Comparison of ENCODE assay signal across 29 cellular contexts in the genomic region with DNA sequence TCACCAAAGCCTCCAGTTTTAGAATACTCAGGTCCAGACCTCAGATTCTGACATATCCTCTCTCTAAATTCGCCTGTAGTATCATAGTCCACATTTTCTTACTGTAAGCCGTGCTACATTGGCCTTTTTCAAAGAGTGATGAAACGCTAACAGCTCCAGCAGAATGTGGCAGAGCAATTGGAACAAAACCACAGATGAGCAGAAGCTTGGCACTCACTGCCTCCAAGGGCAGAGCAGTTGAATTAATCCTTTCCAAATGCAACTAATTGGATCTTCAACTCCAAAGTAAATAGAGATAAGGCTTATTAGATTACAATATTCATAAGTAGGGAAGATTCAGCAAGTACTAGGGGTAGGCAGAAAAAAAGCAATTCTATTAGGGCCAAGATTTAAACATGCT.
"Had no signal": no experiment of that assay in that cellular context is flagged by ENCODE, and none has a peak within 500 bp of the region (broad histone marks: within the 10 kb centered on the region; RNA-seq: fewer than 3 reads in every experiment).

No MANE protein-coding gene starts in this region.

- H3K4me3 ChIP-seq: adrenal gland, cardiac muscle cell, heart right ventricle, left lung, lung, mucosa of descending colon, right atrium auricular region, stomach, thyroid gland, upper lobe of left lung had no signal

- DNase-seq: activated CD4-positive, alpha-beta memory T cell treated with anti-CD3 and anti-CD28 coated beads for 36 hours; activated CD4-positive, alpha-beta T cell treated with anti-CD3 and anti-CD28 coated beads, Interleukin-2, amount 10 ng/mL, durations not matched to agents 24 days and 14 days; activated CD8-positive, alpha-beta memory T cell treated with anti-CD3 and anti-CD28 coated beads, Interleukin-2, amount 50 U/mL, for 4 hours; activated effector memory CD4-positive, alpha-beta T cell treated with anti-CD3 and anti-CD28 coated beads, Interleukin-2, amount 50 U/mL, for 16 hours; activated naive CD4-positive, alpha-beta T cell treated with anti-CD3 and anti-CD28 coated beads for 36 hours; activated naive CD8-positive, alpha-beta T cell treated with anti-CD3 and anti-CD28 coated beads for 36 hours; activated T-cell treated with anti-CD3 and anti-CD28 coated beads, Interleukin-2, amount 50 U/mL, for 1 hour; adrenal gland; aorta; cortex of kidney; effector memory CD8-positive, alpha-beta T cell; foreskin melanocyte; heart right ventricle; kidney glomerular epithelial cell; left lung; mesendoderm; mucosa of descending colon; stimulated activated CD4-positive, alpha-beta T cell treated with anti-CD3 and anti-CD28 coated beads, Interleukin-15, amount 100 ng/mL, for 24 hours; stimulated activated CD4-positive, alpha-beta T cell treated with anti-CD3 and anti-CD28 coated beads, Interleukin-2, amount 100 ng/mL, for 24 hours; stimulated activated naive B cell treated with anti-CD40 and anti-IgM and Interleukin-4, amounts not matched to agents 10 μg/mL and 1 μg/mL and 100 μg/mL, for 72 hours; stomach; T1000; thyroid gland; upper lobe of left lung; WERI-Rb-1 had no signal

- H3K27ac ChIP-seq: adrenal gland, cardiac muscle cell, heart right ventricle, left lung, right atrium auricular region, stomach, thyroid gland, upper lobe of left lung, WERI-Rb-1 had no signal

- FAIRE-seq: endothelial cell of umbilical vein had no signal

- H3K9me3 ChIP-seq: adrenal gland, left lung, mucosa of descending colon, right atrium auricular region, stomach, thyroid gland, upper lobe of left lung had no signal

- H3K36me3 ChIP-seq: adrenal gland, cardiac muscle cell, heart right ventricle, left lung, right atrium auricular region, stomach, thyroid gland, upper lobe of left lung, WERI-Rb-1 had no signal

- H3K27me3 ChIP-seq: adrenal gland, cardiac muscle cell, left lung, right atrium auricular region, stomach, thyroid gland, upper lobe of left lung had no signal

- H3K4me1 ChIP-seq: adrenal gland, heart right ventricle, left lung, right atrium auricular region, upper lobe of left lung had no signal
